ENCODE assay signal across 8 cellular contexts in the genomic region with DNA sequence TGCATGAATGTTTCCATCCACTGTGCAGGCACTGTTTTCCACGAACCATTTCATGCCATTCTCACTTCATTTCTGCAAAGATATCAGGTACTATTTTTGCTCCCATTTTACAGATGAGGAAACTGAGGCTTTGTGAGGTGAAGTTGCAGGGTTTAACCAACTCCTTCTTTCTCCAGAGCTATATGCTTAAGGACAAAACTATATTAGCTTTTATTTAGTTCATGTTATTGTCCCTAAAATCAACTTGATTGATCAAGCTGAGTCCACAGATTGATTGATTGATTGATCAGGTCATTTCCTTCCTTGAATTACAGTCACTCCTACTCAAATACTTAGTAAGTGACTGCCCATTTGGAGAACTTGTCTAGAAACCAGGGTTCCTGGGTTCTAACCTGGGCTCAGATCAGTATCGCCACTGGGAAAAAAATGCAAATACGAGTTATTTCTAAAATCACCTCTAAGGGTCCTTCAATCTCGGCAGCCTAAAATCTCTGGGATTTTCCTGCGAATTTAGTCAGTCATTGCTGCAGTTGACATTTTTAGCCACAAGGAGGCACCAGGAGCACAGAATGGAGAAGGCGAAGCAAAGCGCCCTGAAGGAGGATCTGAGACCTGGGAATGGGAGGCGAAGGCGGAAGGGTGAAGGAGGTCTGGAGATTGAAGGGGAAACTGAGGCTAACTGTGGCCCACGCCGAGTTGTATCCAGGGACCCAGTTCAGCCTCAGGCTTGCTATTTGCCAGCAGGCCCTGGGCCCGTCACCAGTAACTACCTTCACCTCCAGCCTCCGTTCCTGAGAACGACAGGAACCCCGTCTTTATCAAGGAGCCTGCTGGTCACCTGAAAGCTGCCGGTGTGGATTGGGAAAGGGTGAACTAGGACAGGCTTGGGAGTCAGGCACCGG.
A peak's percentile ranks its signal among the peaks of the same experiment; 100 is the strongest.
DNase-seq lines count a peak whose midpoint lies in the region; ATAC-seq and TF ChIP-seq lines count a peak whose summit lies in the region.

No MANE protein-coding gene starts in this region.

- in situ Hi-C loops in astrocyte of the spinal cord (cut with HindIII; ENCODE audit: low sequenced_read_pairs): no loop called here

- peak; percentile 49 for DNase-seq in NCI-H2029 (lab: John Stamatoyannopoulos, UW)
- peak; percentile 69 for DNase-seq in T1000 (lab: John Stamatoyannopoulos, UW)
- peak; percentile 77 for DNase-seq in astrocyte of the spinal cord (ENCODE audit: low read depth, low spot score)
- peak; percentile 45 for DNase-seq in iPS DF 19.7 (ENCODE audit: low read depth, low spot score)
- peak; percentile 10 for DNase-seq in skeletal muscle cell (ENCODE audit: low read depth)

- peak; percentile 89 for TF ChIP-seq CTCF in GM12873 (IDR thresholded peaks at IDR 0.05; ENCODE audit: insufficient read depth, low read depth, low read length, missing control alignments)
- TF ChIP-seq CTCF in astrocyte of the spinal cord (IDR thresholded peaks at IDR 0.05; ENCODE audit: low read depth, low read length): peak; percentile 93

- no peak for ATAC-seq in HG02884 (IDR thresholded peaks at IDR 0.05; ENCODE audit: unreplicated experiment)
- ATAC-seq in HG03521 (IDR thresholded peaks at IDR 0.05; ENCODE audit: unreplicated experiment): no peak

- H3K4me3 ChIP-seq in astrocyte of the spinal cord (ENCODE audit: low read depth, low read length) (no peak overlapping the region), skeletal muscle cell (ENCODE audit: low read depth, low read length) (no peak overlapping the region)

Comparison
In these comparisons a context has a peak if more than half of its experiments do, and no peak if none do; other contexts are left out.
1. DNase-seq: peak in every context shown above with its lines; median percentile 77 in astrocyte of the spinal cord; 69 in T1000; 49 in NCI-H2029; 45 in iPS DF 19.7; 10 in skeletal muscle cell.